1 cellular context compared by ENCODE assay signal in genomic region chr19:1102407-1103106, GRCh38.
A peak's percentile ranks its signal among the peaks of the same experiment; 100 is the strongest.
TF ChIP-seq lines count a peak whose summit lies in the region.

No MANE protein-coding gene starts in this region.

TF ChIP-seq in K562, 482 proteins besides CTCF, POLR2A, EP300 and RAD21:
- TF ChIP-seq HIVEP1 (CRISPR knock-in tag; IDR thresholded peaks at IDR 0.05) (no peak), CSDE1 (IDR thresholded peaks at IDR 0.05) (no peak), ZNF384 (IDR thresholded peaks at IDR 0.05; ENCODE audit: low read depth, low read length) (peak; percentile 85), ZNF445 (CRISPR knock-in tag; IDR thresholded peaks at IDR 0.05; ENCODE audit: low read depth) (no peak), TEAD2 (tag; IDR thresholded peaks at IDR 0.05) (no peak), ATF3 (IDR thresholded peaks at IDR 0.05) (peak; percentile 56), ATF3 (CRISPR knock-in tag; conservative IDR thresholded peaks at IDR 0.05) (no peak), PHF20 (IDR thresholded peaks at IDR 0.05; ENCODE audit: partially characterized antibody) (no peak), ZNF512 (tag; IDR thresholded peaks at IDR 0.05) (no peak), CEBPG (CRISPR knock-in tag; IDR thresholded peaks at IDR 0.05) (peak; percentile 12; the same call in 1 of the 2 replicates), CEBPG (tag; conservative IDR thresholded peaks at IDR 0.05 in 1 of 2, IDR thresholded peaks at IDR 0.05 in 1 of 2) (no peak), FOSL1 (tag; conservative IDR thresholded peaks at IDR 0.05) (peak; percentile 78), ZBTB34 (CRISPR knock-in tag; IDR thresholded peaks at IDR 0.05) (no peak), DACH1 (IDR thresholded peaks at IDR 0.05; ENCODE audit: partially characterized antibody) (no peak), JUND (IDR thresholded peaks at IDR 0.05; ENCODE audit: borderline replicate concordance, low read depth, low read length) (peak; percentile 57; the same call in 1 of the 2 replicates), JUND (tag; IDR thresholded peaks at IDR 0.05; ENCODE audit: borderline replicate concordance, low read depth, low read length) (no peak; the same call in 2 of the 3 replicates), ZNF197 (CRISPR knock-in tag; IDR thresholded peaks at IDR 0.05; ENCODE audit: low read depth) (no peak), ZSCAN32 (CRISPR knock-in tag; IDR thresholded peaks at IDR 0.05) (no peak), YBX1 (IDR thresholded peaks at IDR 0.05) (no peak), STAT6 (CRISPR knock-in tag; IDR thresholded peaks at IDR 0.05) (no peak), SREBF2 (CRISPR knock-in tag; IDR thresholded peaks at IDR 0.05) (no peak), TEAD1 (CRISPR knock-in tag; IDR thresholded peaks at IDR 0.05) (0 out of 4 replicates have a peak, but pooled peaks of 1 of the 2 experiments have one; percentile 23), ZNF311 (CRISPR knock-in tag; IDR thresholded peaks at IDR 0.05) (no peak), KDM1A (IDR thresholded peaks at IDR 0.05) (peak in 1 of 2 experiments; percentile 35; a peak in 1 of 4 replicates), TRIM24 (IDR thresholded peaks at IDR 0.05) (no peak; a peak in 1 of 4 replicates), USF1 (CRISPR knock-in tag; IDR thresholded peaks at IDR 0.05) (0 out of 2 replicates have a peak, but pooled peaks have one; percentile 6), JUN (IDR thresholded peaks at IDR 0.05; ENCODE audit: borderline replicate concordance, low read depth, low read length) (peak; percentile 59; the same call in 1 of the 2 replicates), JUN (CRISPR knock-in tag; IDR thresholded peaks at IDR 0.05; ENCODE audit: borderline replicate concordance) (no peak), ZNF175 (CRISPR knock-in tag; IDR thresholded peaks at IDR 0.05; ENCODE audit: low read depth) (no peak), SMARCA4 (IDR thresholded peaks at IDR 0.05) (no peak; the same call in 1 of the 2 replicates)
